ENCODE assay signal across 8 cellular contexts in the genomic region with DNA sequence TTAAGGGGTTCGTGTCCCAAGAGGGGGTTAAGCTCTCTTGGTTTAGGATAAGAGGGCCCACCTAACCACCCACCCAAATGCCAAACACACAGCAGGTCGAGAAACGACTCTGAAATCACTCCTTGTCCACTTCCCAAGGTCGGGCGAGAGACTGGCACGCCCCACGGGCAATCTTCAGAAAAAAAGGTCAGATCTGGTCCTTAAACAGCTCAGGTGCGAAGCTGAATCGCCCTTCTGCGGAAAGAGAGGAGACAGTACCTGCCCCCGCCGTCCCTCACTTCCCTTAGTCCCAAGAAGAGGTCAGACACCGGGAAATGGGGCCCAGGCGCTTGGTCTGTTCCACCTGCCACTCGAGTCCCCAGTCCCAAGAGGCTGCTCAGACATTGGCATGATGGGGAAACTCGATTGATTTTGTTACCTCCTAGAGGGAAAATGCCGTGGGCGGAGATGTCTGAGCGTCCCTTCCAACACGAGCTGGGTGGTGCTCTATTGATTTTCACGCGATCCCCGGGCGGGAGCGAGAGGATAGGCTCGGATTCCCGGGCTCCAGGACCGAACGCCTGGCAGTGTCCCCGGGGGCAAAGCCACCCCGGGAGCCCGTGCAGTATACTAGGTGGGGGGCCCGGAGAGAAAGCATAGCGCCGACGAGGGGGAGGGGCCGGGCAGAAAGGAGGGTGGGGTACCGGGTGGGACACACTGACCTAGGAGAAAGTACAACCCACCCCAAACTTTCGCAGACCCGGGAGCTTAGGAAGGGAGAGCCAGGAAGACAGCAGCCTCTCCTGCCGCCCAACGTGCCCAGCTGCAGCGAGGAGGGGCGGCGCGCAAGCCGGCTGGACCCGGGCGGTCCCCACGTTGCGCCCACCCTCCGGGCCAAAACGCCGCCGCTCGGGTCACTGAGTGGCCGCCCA. TPM values are rescaled to one million over a fixed set of nuclear protein-coding genes. Genes with fewer than 3 reads are reported as not detected.
DNase-seq lines count a peak whose midpoint lies in the region; ATAC-seq, FAIRE-seq and TF ChIP-seq lines count a peak whose summit lies in the region.

No MANE protein-coding gene starts in this region.

- H2BK15ac ChIP-seq in H1 (ENCODE audit: low read length) = no peak overlapping the region

- no peak for TF ChIP-seq CTCF in H1 (IDR thresholded peaks at IDR 0.05; ENCODE audit: control extremely low read depth in 1 of 3, insufficient read depth in 1 of 3, low read depth in 1 of 3, low read length in 3 of 3)

- peak overlapping the region; percentile 53; the same call in 1 of the 2 replicates for H4K8ac ChIP-seq in H1 (ENCODE audit: extremely low read depth, insufficient read depth, low read length)

- H3K79me1 ChIP-seq in H1 (ENCODE audit: low read depth, low read length) = no peaks in the 10 kb centered on the region

- TF ChIP-seq EP300 in H1 (IDR thresholded peaks at IDR 0.05; ENCODE audit: borderline replicate concordance in 1 of 2, low read depth in 2 of 2, low read length in 2 of 2) = no peak

- peaks cover 0 to 9% (median 6%) of the 10 kb centered on the region in 4 experiments; a peak in 4 of 7 replicates for H3K4me1 ChIP-seq in H1 (replicated peaks in 1 of 4; ENCODE audit: control insufficient read depth in 3 of 4, insufficient read depth in 4 of 4, low read length in 3 of 4)
- peaks cover 12% of the 10 kb centered on the region in 2 donors for H3K4me1 ChIP-seq in mucosa of rectum (ENCODE audit: control insufficient read depth in 2 of 2, insufficient read depth in 2 of 2, low read length in 2 of 2)

- H3K4me2 ChIP-seq in H1 (ENCODE audit: insufficient read depth in 1 of 2, low read depth in 2 of 2, low read length in 2 of 2) = peak overlapping the region; percentile 85 to 97

- peak; percentile 4 for ATAC-seq in GM21528 (IDR thresholded peaks at IDR 0.05; ENCODE audit: low FRiP score, unreplicated experiment)
- ATAC-seq in HG02623 (IDR thresholded peaks at IDR 0.05; ENCODE audit: unreplicated experiment) = no peak

- H2AFZ ChIP-seq in H1 (ENCODE audit: low read length) = no peak overlapping the region

- TF ChIP-seq POLR2A in H1 (IDR thresholded peaks at IDR 0.05; ENCODE audit: control extremely low read depth in 1 of 2, low read depth in 2 of 2, low read length in 2 of 2) = no peak

- H2AK5ac ChIP-seq in H1 (ENCODE audit: low read depth, low read length) = no peak overlapping the region

- no peak for FAIRE-seq in H1 (lab: Jason Lieb, UNC)

- H3K14ac ChIP-seq in H1 (ENCODE audit: insufficient read length) = no peak overlapping the region

- H2BK5ac ChIP-seq in H1 (ENCODE audit: low read depth, low read length) = no peak overlapping the region

- H3K4ac ChIP-seq in H1 (replicated peaks; ENCODE audit: insufficient read length, low read depth, low read length) = no peak overlapping the region

- POLR2A ChIA-PET in H1 (lab: Charles Lee; ENCODE audit: partially characterized antibody) = interaction anchor here (0.9 kb wide), 1 partner anchor 9 kb away, joined by 3 read pairs; no protein-coding TSS in a partner anchor

- H3K27me3 ChIP-seq in H1 (replicated peaks in 1 of 4; ENCODE audit: control insufficient read depth in 3 of 4, extremely low read depth in 1 of 4, insufficient read depth in 3 of 4, low read length in 3 of 4) = peaks cover 64 to 89% (median 77%) of the 10 kb centered on the region in 4 experiments
- H3K27me3 ChIP-seq in mucosa of rectum (ENCODE audit: control insufficient read depth in 2 of 2, insufficient read depth in 2 of 2, low read length in 2 of 2) = no peaks in the 10 kb centered on the region

- CTCF ChIA-PET in H1 (lab: Charles Lee; ENCODE audit: partially characterized antibody) = interaction anchor here (0.6 to 4.1 kb wide), 39 partner anchors 9 to 743 kb away, joined by 3 to 14 read pairs (median 4); no protein-coding TSS in a partner anchor

- H3K18ac ChIP-seq in H1 (ENCODE audit: extremely low read depth, low read length) = no peak overlapping the region

- no peak overlapping the region for H2BK120ac ChIP-seq in H1 (replicated peaks; ENCODE audit: low read depth, low read length)

- TF ChIP-seq RAD21 in H1 (IDR thresholded peaks at IDR 0.05 in 1 of 2, conservative IDR thresholded peaks at IDR 0.05 in 1 of 2; ENCODE audit: low read depth in 2 of 2, low read length in 2 of 2) = no peak

- H3K23ac ChIP-seq in H1 (ENCODE audit: insufficient read length) = no peak overlapping the region

- H3K36me3 ChIP-seq in H1 (ENCODE audit: control insufficient read depth in 2 of 4, insufficient read depth in 4 of 4, low read length in 3 of 4) (no peaks in the 10 kb centered on the region), mucosa of rectum (ENCODE audit: control insufficient read depth in 2 of 2, insufficient read depth in 2 of 2, low read length in 2 of 2) (no peaks in the 10 kb centered on the region)

- no peak overlapping the region for H3K56ac ChIP-seq in H1 (replicated peaks; ENCODE audit: insufficient read length, low read depth, low read length)

- peak; percentile 10 for DNase-seq in AG08395 (ENCODE audit: low spot score)
- peak; percentile 4 for DNase-seq in RPMI7951 (ENCODE audit: low read depth)
- peak in 1 of 2 experiments; percentile 57 for DNase-seq in H1 (ENCODE audit: low read depth in 1 of 2, low spot score in 2 of 2)
- no peak for DNase-seq in stimulated activated naive CD4-positive, alpha-beta T cell (lab: John Stamatoyannopoulos, UW)
- DNase-seq in globus pallidus (ENCODE audit: low spot score) = no peak

- peaks cover 6% of the 10 kb centered on the region for H3K23me2 ChIP-seq in H1 (ENCODE audit: low read depth, low read length)

- H2BK12ac ChIP-seq in H1 (ENCODE audit: low read depth, low read length) = no peak overlapping the region

- H4K20me1 ChIP-seq in H1 (replicated peaks in 1 of 2; ENCODE audit: control insufficient read depth in 1 of 2, insufficient read depth in 2 of 2, low read length in 2 of 2) = peaks cover 5 to 15% of the 10 kb centered on the region in 2 experiments

- H2BK20ac ChIP-seq in H1 (ENCODE audit: low read length) = no peak overlapping the region

- no peaks in the 10 kb centered on the region for H3K79me2 ChIP-seq in H1 (ENCODE audit: control insufficient read depth in 1 of 2, insufficient read depth in 2 of 2, low read length in 2 of 2)

- no peak overlapping the region for H4K91ac ChIP-seq in H1 (replicated peaks; ENCODE audit: insufficient read length, low read length)

- H4K5ac ChIP-seq in H1 (ENCODE audit: insufficient read length, low read depth, low read length) = no peak overlapping the region

- H3K27ac ChIP-seq in H1 (ENCODE audit: low read depth, low read length) (no peak overlapping the region), mucosa of rectum (ENCODE audit: low read depth in 2 of 2, low read length in 2 of 2) (peak overlapping the region; percentile 58 to 71)

- H3K4me3 ChIP-seq in H1 (ENCODE audit: extremely low read depth in 1 of 4, insufficient read depth in 2 of 4, low read depth in 3 of 4, low read length in 4 of 4) (peak overlapping the region; percentile 44 to 71 (median 64)), mucosa of rectum (ENCODE audit: low read length in 2 of 2) (peak overlapping the region; percentile 81 to 83)

- no peaks in the 10 kb centered on the region for H3K9me3 ChIP-seq in H1 (ENCODE audit: insufficient read depth in 2 of 2, low read depth in 1 of 2, low read length in 1 of 2)
- H3K9me3 ChIP-seq in mucosa of rectum (ENCODE audit: control insufficient read depth in 2 of 2, low read length in 2 of 2) = no peaks in the 10 kb centered on the region

- H3K9ac ChIP-seq in H1 (replicated peaks in 1 of 4; ENCODE audit: extremely low read depth in 1 of 4, low read depth in 3 of 4, low read length in 3 of 4) = no peak overlapping the region
- H3K9ac ChIP-seq in mucosa of rectum (ENCODE audit: low read depth in 1 of 2, low read length in 2 of 2) = peak overlapping the region; percentile 66 to 68

- WGBS in H1 (ENCODE audit: extremely low coverage in 1 of 2, insufficient coverage in 1 of 2, insufficient read length in 1 of 2, insufficient replicate concordance in 2 of 2, low coverage in 1 of 2, low lambda C conversion rate in 2 of 2, missing lambda C conversion rate in 1 of 2), 2 experiments = 8% methylated on average over 43 of the region's 57 CpGs; no CpG with 5 or more reads in 1 of the 2 experiments

TF ChIP-seq in H1, 55 proteins besides CTCF, POLR2A, EP300 and RAD21 (continues in another document):
- TF ChIP-seq NANOG (IDR thresholded peaks at IDR 0.05; ENCODE audit: insufficient read depth, low read depth, low read length, poor library complexity, severe bottlenecking) (no peak), ZNF274 (IDR thresholded peaks at IDR 0.05; ENCODE audit: borderline replicate concordance, extremely low read depth, low read length) (no peak), GABPA (IDR thresholded peaks at IDR 0.05; ENCODE audit: borderline replicate concordance, insufficient read depth, low read length) (no peak), TCF12 (IDR thresholded peaks at IDR 0.05; ENCODE audit: low read depth, low read length) (no peak), BRCA1 (IDR thresholded peaks at IDR 0.05; ENCODE audit: low read depth, low read length) (no peak), SP1 (IDR thresholded peaks at IDR 0.05; ENCODE audit: low read depth, low read length) (no peak), SIRT6 (IDR thresholded peaks at IDR 0.05; ENCODE audit: low read length) (no peak), POU5F1 (IDR thresholded peaks at IDR 0.05; ENCODE audit: low read depth, low read length) (no peak), CBX8 (IDR thresholded peaks at IDR 0.05; ENCODE audit: borderline replicate concordance, low read depth, low read length) (no peak), BCL11A (IDR thresholded peaks at IDR 0.05; ENCODE audit: low read depth in 2 of 2, low read length in 2 of 2) (no peak)

RNA-seq across cellular contexts. Expression of a gene that starts 1.1 kb away (rescaled TPM):
- total RNA-seq in RPMI7951 (2014; rRNA removed; shearing (Covaris generic)) = 0.10 and 0.24 TPM in 2 replicates
- total RNA-seq in H1 (2021; fragmentation: NEBNext Ultra II Directional; extraction: Animal tissue kit (Norgen Biotek cat#: 25700)) = 0.04 and 0.08 TPM in 2 replicates
- 0.02 TPM in 1 of 2 replicates, not detected in the other for polyA plus RNA-seq in H1 (2011; rRNA removed)
- 0.01 TPM for polyA plus RNA-seq in H1 (2011; cell fraction: cytosol; rRNA removed)
- polyA plus RNA-seq in H1 (2011; cell fraction: nucleus; rRNA removed) = not detected
- 0.07 TPM in 1 of 4 replicates, not detected in the others for polyA plus RNA-seq in H1 (2012, experiment 1 of 2)
- polyA plus RNA-seq in H1 (2012, experiment 2 of 2) = not detected
- polyA plus RNA-seq in H1 (2013, experiment 1 of 2) = 0.02 TPM
- polyA plus RNA-seq in H1 (2013, experiment 2 of 2) = 0.02 TPM
- not detected in 2 replicates for polyA minus RNA-seq in H1 (2011; rRNA and poly(A)+ RNA removed)
- polyA minus RNA-seq in H1 (2011; cell fraction: cytosol; rRNA and poly(A)+ RNA removed) = not detected
- polyA minus RNA-seq in H1 (2011; cell fraction: nucleus; rRNA and poly(A)+ RNA removed) = 1.8 TPM

Comparison
In these comparisons a context has a peak if more than half of its experiments do, and no peak if none do; other contexts are left out.
1. DNase-seq: peak in AG08395 (single experiment) and RPMI7951 (single experiment); none in stimulated activated naive CD4-positive, alpha-beta T cell (0 of 6) and globus pallidus (single experiment).
2. H3K9ac ChIP-seq: peak in mucosa of rectum (2 of 2); none in H1 (0 of 4).